In genomic region chr1:14064649-14065442, GRCh38 we compare ENCODE assay signal across 30 cellular contexts.
A peak's percentile ranks its signal among the peaks of the same experiment; 100 is the strongest.
DNase-seq lines count a peak whose midpoint lies in the region; ATAC-seq, FAIRE-seq and TF ChIP-seq lines count a peak whose summit lies in the region.
"Had no signal": no experiment of that assay in that cellular context is flagged by ENCODE, and none has a peak within 500 bp of the region (broad histone marks: within the 10 kb centered on the region; RNA-seq: fewer than 3 reads in every experiment).

No MANE protein-coding gene starts in this region.

- no peaks in the 10 kb centered on the region for H3K9me3 ChIP-seq in breast epithelium
- H3K9me3 ChIP-seq in keratinocyte (ENCODE audit: control insufficient read depth, low read depth, low read length): no peaks in the 10 kb centered on the region
- no peaks in the 10 kb centered on the region for H3K9me3 ChIP-seq in HepG2 (ENCODE audit: low read length)
- H3K9me3 ChIP-seq: ascending aorta, BLaER1, heart right ventricle, MG63, SJCRH30, upper lobe of left lung had no signal

- POLR2A ChIA-PET in MCF 10A (lab: Yijun Ruan, JAX): interaction anchor here (0.5 to 3.3 kb wide), 2 partner anchors 9 to 449 kb away, joined by 4 to 10 read pairs; no protein-coding TSS in a partner anchor
- POLR2A ChIA-PET in HepG2 (lab: Yijun Ruan, JAX): no interaction called here

- ATAC-seq in HepG2 (no peak), GM19463 (IDR thresholded peaks at IDR 0.05; ENCODE audit: unreplicated experiment) (no peak)
- ATAC-seq: heart right ventricle, left colon, Panc1, T-cell had no signal

- intact Hi-C loops in MCF 10A (cut with micrococcal nuclease): no loop called here
- intact Hi-C loops in breast epithelium (cut with DNase I; ENCODE audit: low total_unique reads): no loop called here
- intact Hi-C loops in HepG2 (cut with micrococcal nuclease; ENCODE audit: unreplicated experiment): no loop called here

- dilution Hi-C loops in keratinocyte (cut with MboI; ENCODE audit: extremely low pct_ligation_motif_present, low sequenced_read_pairs): no loop called here

- H3K4me2 ChIP-seq in keratinocyte (ENCODE audit: control insufficient read depth, extremely low read depth, insufficient read depth, low read depth, low read length): peak overlapping the region; percentile 63
- H3K4me2 ChIP-seq in HepG2 (ENCODE audit: low read depth, low read length): no peak overlapping the region
- H3K4me2 ChIP-seq: BLaER1 had no signal

- H3K27ac ChIP-seq in breast epithelium (no peak overlapping the region), keratinocyte (ENCODE audit: control insufficient read depth, insufficient read depth, low read length) (no peak overlapping the region), HepG2 (ENCODE audit: extremely low read length, insufficient read depth, low read length) (no peak overlapping the region)
- H3K27ac ChIP-seq: ascending aorta, BLaER1, heart right ventricle, SJCRH30, upper lobe of left lung had no signal

- H3K27me3 Mint-ChIP-seq in MCF 10A (ENCODE audit: insufficient read depth, unreplicated experiment) (no peaks in the 10 kb centered on the region), HFFc6 (ENCODE audit: insufficient read depth) (peaks cover 4% of the 10 kb centered on the region)
- H3K27me3 Mint-ChIP-seq: activated CD4-positive, alpha-beta memory T cell treated with anti-CD3 and anti-CD28 coated beads, Interleukin-2, amount 10 ng/mL, durations not matched to agents 7 days and 5 days had no signal

- H3K4me3 ChIP-seq in breast epithelium: no peak overlapping the region
- peak overlapping the region in 1 of 3 experiments; percentile 27 for H3K4me3 ChIP-seq in keratinocyte (ENCODE audit: control insufficient read depth in 2 of 3, extremely low read depth in 1 of 3, insufficient read depth in 2 of 3, low read depth in 1 of 3, low read length in 3 of 3)
- no peak overlapping the region for H3K4me3 ChIP-seq in HepG2 (replicated peaks in 1 of 3; ENCODE audit: insufficient read depth in 1 of 3, low read depth in 2 of 3, low read length in 3 of 3)
- H3K4me3 ChIP-seq: ascending aorta, BLaER1, heart right ventricle, MG63, SJCRH30, upper lobe of left lung had no signal

- CTCF ChIA-PET in MCF 10A (lab: Yijun Ruan, JAX) (interaction anchor here (0.5 to 0.6 kb wide), 2 partner anchors 487 to 1063 kb away, joined by 3 to 4 read pairs; no protein-coding TSS in a partner anchor), HepG2 (lab: Yijun Ruan, JAX; ENCODE audit: low intra/inter-chr PET ratio, low total read pairs) (no interaction called here)

- H3K27ac Mint-ChIP-seq in MCF 10A (ENCODE audit: low read depth, unreplicated experiment) (peak overlapping the region; percentile 75), HFFc6 (no peak overlapping the region)
- H3K27ac Mint-ChIP-seq: activated CD4-positive, alpha-beta memory T cell treated with anti-CD3 and anti-CD28 coated beads, Interleukin-2, amount 10 ng/mL, durations not matched to agents 7 days and 5 days; activated naive CD8-positive, alpha-beta T cell; IgD-negative memory B cell; memory B cell; T-cell had no signal

- TF ChIP-seq EP300 in HepG2 (IDR thresholded peaks at IDR 0.05; ENCODE audit: low read depth in 2 of 2, low read length in 2 of 2) (no peak), HepG2 (CRISPR knock-in tag; IDR thresholded peaks at IDR 0.05; ENCODE audit: borderline replicate concordance) (no peak)

- TF ChIP-seq CTCF in MCF 10A (IDR thresholded peaks at IDR 0.05; ENCODE audit: unreplicated experiment): no peak
- TF ChIP-seq CTCF in breast epithelium (IDR thresholded peaks at IDR 0.05): no peak
- TF ChIP-seq CTCF in keratinocyte (optimal IDR thresholded peaks at IDR 0.05 in 1 of 3, IDR thresholded peaks at IDR 0.05 in 1 of 3, conservative IDR thresholded peaks at IDR 0.05 in 1 of 3; ENCODE audit: extremely low read depth in 1 of 3, insufficient read depth in 2 of 3, low read length in 3 of 3): no peak
- TF ChIP-seq CTCF in HepG2 (CRISPR knock-in tag; IDR thresholded peaks at IDR 0.05): no peak
- TF ChIP-seq CTCF in HFFc6 (IDR thresholded peaks at IDR 0.05): no peak

- no peak for TF ChIP-seq RAD21 in HepG2 (CRISPR knock-in tag; IDR thresholded peaks at IDR 0.05)

- BruUV-seq in MCF 10A (replicated peaks; lab: Mats Ljungman, UMichigan) (no TSS peak), HepG2 (replicated peaks; lab: Mats Ljungman, UMichigan) (no TSS peak)

- H3K36me3 ChIP-seq in breast epithelium: no peaks in the 10 kb centered on the region
- H3K36me3 ChIP-seq in keratinocyte (ENCODE audit: control insufficient read depth in 2 of 2, extremely low read depth in 1 of 2, insufficient read depth in 2 of 2, low read length in 2 of 2): no peaks in the 10 kb centered on the region
- H3K36me3 ChIP-seq in HepG2 (replicated peaks in 1 of 2; ENCODE audit: control insufficient read depth in 1 of 2, insufficient read depth in 2 of 2, low read length in 2 of 2): no peaks in the 10 kb centered on the region
- H3K36me3 ChIP-seq: ascending aorta, BLaER1, heart right ventricle, MG63, SJCRH30, upper lobe of left lung had no signal

- WGBS in HepG2 (ENCODE audit: low lambda C conversion rate): 55% methylated on average over 12 of the region's 14 CpGs

- TF ChIP-seq POLR2A in breast epithelium (IDR thresholded peaks at IDR 0.05): no peak
- TF ChIP-seq POLR2A in HepG2 (IDR thresholded peaks at IDR 0.05; ENCODE audit: insufficient read depth in 1 of 2, low read depth in 2 of 2, low read length in 2 of 2): no peak

- H2AFZ ChIP-seq in keratinocyte (ENCODE audit: control insufficient read depth, low read length) (peak overlapping the region; percentile 24), HepG2 (ENCODE audit: low read length) (no peak overlapping the region)

- no peaks in the 10 kb centered on the region for H3K9me1 ChIP-seq in keratinocyte (ENCODE audit: control insufficient read depth, extremely low read depth, insufficient read depth, low read length)

- H3K4me3 Mint-ChIP-seq in MCF 10A (ENCODE audit: unreplicated experiment): no peak overlapping the region
- H3K4me3 Mint-ChIP-seq in HFFc6: no peak overlapping the region
- H3K4me3 Mint-ChIP-seq: activated CD4-positive, alpha-beta memory T cell treated with anti-CD3 and anti-CD28 coated beads, Interleukin-2, amount 10 ng/mL, durations not matched to agents 7 days and 5 days; activated naive CD8-positive, alpha-beta T cell; central memory CD8-positive, alpha-beta T cell; IgD-negative memory B cell; memory B cell; T-cell had no signal

- H3K9me3 Mint-ChIP-seq in MCF 10A (ENCODE audit: unreplicated experiment) (no peaks in the 10 kb centered on the region), HFFc6 (peaks cover 52% of the 10 kb centered on the region)
- H3K9me3 Mint-ChIP-seq: activated CD4-positive, alpha-beta memory T cell treated with anti-CD3 and anti-CD28 coated beads, Interleukin-2, amount 10 ng/mL, durations not matched to agents 7 days and 5 days; central memory CD8-positive, alpha-beta T cell; IgD-negative memory B cell had no signal

- H3K4me1 Mint-ChIP-seq in MCF 10A (ENCODE audit: insufficient read depth, unreplicated experiment): peaks cover 12% of the 10 kb centered on the region
- no peaks in the 10 kb centered on the region for H3K4me1 Mint-ChIP-seq in HFFc6 (ENCODE audit: low read depth)
- H3K4me1 Mint-ChIP-seq: activated CD4-positive, alpha-beta memory T cell treated with anti-CD3 and anti-CD28 coated beads, Interleukin-2, amount 10 ng/mL, durations not matched to agents 7 days and 5 days; central memory CD8-positive, alpha-beta T cell; IgD-negative memory B cell; memory B cell; T-cell had no signal

- no peaks in the 10 kb centered on the region for H4K20me1 ChIP-seq in keratinocyte (ENCODE audit: control insufficient read depth, extremely low read depth, insufficient read depth, low read length)
- no peaks in the 10 kb centered on the region for H4K20me1 ChIP-seq in HepG2 (ENCODE audit: insufficient read depth, low read length)
- H4K20me1 ChIP-seq: BLaER1 had no signal

- H3K27me3 ChIP-seq in breast epithelium (no peaks in the 10 kb centered on the region), keratinocyte (ENCODE audit: control insufficient read depth, extremely low read depth, insufficient read depth, low read length) (no peaks in the 10 kb centered on the region), HepG2 (ENCODE audit: control insufficient read depth in 1 of 2, insufficient read depth in 2 of 2, low read length in 2 of 2) (no peaks in the 10 kb centered on the region)
- H3K27me3 ChIP-seq: ascending aorta, BLaER1, MG63, SJCRH30, upper lobe of left lung had no signal

- H3K9ac ChIP-seq in keratinocyte (ENCODE audit: control insufficient read depth, extremely low read depth, insufficient read depth, low read length) (no peak overlapping the region), HepG2 (ENCODE audit: insufficient read depth, low read depth, low read length) (no peak overlapping the region)
- H3K9ac ChIP-seq: BLaER1 had no signal

- FAIRE-seq in keratinocyte (lab: Jason Lieb, UNC): peak; percentile 73
- FAIRE-seq in HepG2 (lab: Jason Lieb, UNC): no peak
- FAIRE-seq: D721Med, endothelial cell of umbilical vein, G401.6 had no signal

- DNase-seq in MCF 10A (ENCODE audit: unreplicated experiment): no peak
- DNase-seq in breast epithelium (ENCODE audit: low spot score in 2 of 2): no peak
- DNase-seq in NCI-H2171 treated with DMSO at 0.1 percent for 48 hours (lab: John Stamatoyannopoulos, UW): peak; percentile 23
- no peak for DNase-seq in keratinocyte (ENCODE audit: low read depth, low spot score)
- no peak for DNase-seq in HepG2 (ENCODE audit: low spot score)
- no peak for DNase-seq in 8988T
- no peak for DNase-seq in HFFc6
- DNase-seq: ACHN; activated CD4-positive, alpha-beta memory T cell treated with anti-CD3 and anti-CD28 coated beads, Interleukin-2, amount 10 ng/mL, durations not matched to agents 7 days and 5 days; activated CD4-positive, CD25-positive, alpha-beta regulatory T cell treated with anti-CD3 and anti-CD28 coated beads, Interleukin-2, amount 50 U/mL, for 72 hours; heart right ventricle; left colon; MG63; NCI-H187 treated with DMSO at 0.1 percent for 48 hours; NCI-H510A; nucleus accumbens; SJCRH30; T-cell had no signal

- H3K36me3 Mint-ChIP-seq in MCF 10A (ENCODE audit: insufficient read depth, unreplicated experiment) (peaks cover 5% of the 10 kb centered on the region), HFFc6 (ENCODE audit: low read depth) (peaks cover 5% of the 10 kb centered on the region; the same call in 1 of the 2 replicates)
- H3K36me3 Mint-ChIP-seq: activated naive CD8-positive, alpha-beta T cell; IgD-negative memory B cell; memory B cell; T-cell had no signal

- H3K4me1 ChIP-seq in breast epithelium (no peaks in the 10 kb centered on the region), keratinocyte (ENCODE audit: control insufficient read depth, extremely low read depth, insufficient read depth, low read length) (peaks cover 7% of the 10 kb centered on the region), HepG2 (ENCODE audit: insufficient read depth, low read length) (no peaks in the 10 kb centered on the region)
- H3K4me1 ChIP-seq: ascending aorta, BLaER1, heart right ventricle, SJCRH30, upper lobe of left lung had no signal

- no peaks in the 10 kb centered on the region for H3K79me2 ChIP-seq in keratinocyte (ENCODE audit: control insufficient read depth, insufficient read depth, low read length)
- no peaks in the 10 kb centered on the region for H3K79me2 ChIP-seq in HepG2 (ENCODE audit: insufficient read depth, low read length)

- in situ Hi-C loops in HepG2 (cut with HindIII; ENCODE audit: extremely low pct_ligation_motif_present, low pct_unique_long_range_greater_than_20kb): no loop called here
